In genomic region chr1:234539666-234540403, GRCh38 we compare ENCODE assay signal across 21 cellular contexts.
DNase-seq lines count a peak whose midpoint lies in the region; ATAC-seq and TF ChIP-seq lines count a peak whose summit lies in the region.
"Had no signal": no experiment of that assay in that cellular context is flagged by ENCODE, and none has a peak within 500 bp of the region (broad histone marks: within the 10 kb centered on the region; RNA-seq: fewer than 3 reads in every experiment).

No MANE protein-coding gene starts in this region.

- intact Hi-C loops in MCF 10A (cut with micrococcal nuclease): loop anchor here (10.0 kb wide), 1 partner anchor 1355 kb away; no protein-coding TSS in a partner anchor

- BruUV-seq in MCF 10A (replicated peaks; lab: Mats Ljungman, UMichigan): no TSS peak

- H3K27ac ChIP-seq in suprapubic skin (peak overlapping the region; percentile 97), tibial nerve (peak overlapping the region in 2 of 4 donors; percentile 98 to 99)
- H3K27ac ChIP-seq: KMS-11, neutrophil, SK-N-MC had no signal

- H3K27ac Mint-ChIP-seq in MCF 10A (ENCODE audit: low read depth, unreplicated experiment): no peak overlapping the region
- H3K27ac Mint-ChIP-seq: activated CD4-positive, alpha-beta memory T cell treated with anti-CD3 and anti-CD28 coated beads for 36 hours; CD8-positive, alpha-beta T cell had no signal

- TF ChIP-seq POLR2A in suprapubic skin (IDR thresholded peaks at IDR 0.05): no peak
- no peak for TF ChIP-seq POLR2A in tibial nerve (IDR thresholded peaks at IDR 0.05)

- WGBS in suprapubic skin: 61% methylated on average over 9 of the region's 9 CpGs
- WGBS in tibial nerve, 2 donors: 83 to 89% methylated on average over 9 of the region's 9 CpGs

- H3K27me3 ChIP-seq in suprapubic skin: no peaks in the 10 kb centered on the region
- no peaks in the 10 kb centered on the region for H3K27me3 ChIP-seq in tibial nerve
- H3K27me3 ChIP-seq: neutrophil had no signal

- H3K4me1 ChIP-seq in suprapubic skin (peaks cover 95% of the 10 kb centered on the region), tibial nerve (peaks cover 13 to 71% (median 46%) of the 10 kb centered on the region in 4 donors)

- H3K9me3 Mint-ChIP-seq in MCF 10A (ENCODE audit: unreplicated experiment): no peaks in the 10 kb centered on the region
- H3K9me3 Mint-ChIP-seq: activated CD4-positive, alpha-beta memory T cell treated with anti-CD3 and anti-CD28 coated beads for 36 hours; CD8-positive, alpha-beta T cell had no signal

- no peak for TF ChIP-seq EP300 in suprapubic skin (IDR thresholded peaks at IDR 0.05)
- TF ChIP-seq EP300 in tibial nerve (IDR thresholded peaks at IDR 0.05): no peak

- H3K9me3 ChIP-seq in suprapubic skin (no peaks in the 10 kb centered on the region), tibial nerve (no peaks in the 10 kb centered on the region)
- H3K9me3 ChIP-seq: neutrophil had no signal

- H3K36me3 Mint-ChIP-seq in MCF 10A (ENCODE audit: insufficient read depth, unreplicated experiment): no peaks in the 10 kb centered on the region
- H3K36me3 Mint-ChIP-seq: activated CD4-positive, alpha-beta memory T cell treated with anti-CD3 and anti-CD28 coated beads for 36 hours; CD8-positive, alpha-beta T cell had no signal

- POLR2A ChIA-PET in MCF 10A (lab: Yijun Ruan, JAX): interaction anchor here (1.3 to 19.7 kb wide), 9 partner anchors 9 to 71 kb away, joined by 3 to 467 read pairs (median 11); partner anchors contain the start of gene IRF2BP2

- H3K27me3 Mint-ChIP-seq in MCF 10A (ENCODE audit: insufficient read depth, unreplicated experiment): no peaks in the 10 kb centered on the region
- H3K27me3 Mint-ChIP-seq: activated CD4-positive, alpha-beta memory T cell treated with anti-CD3 and anti-CD28 coated beads for 36 hours had no signal

- H3K4me3 ChIP-seq in suprapubic skin: no peak overlapping the region
- no peak overlapping the region for H3K4me3 ChIP-seq in tibial nerve
- H3K4me3 ChIP-seq: lung, SK-N-MC, smooth muscle cell had no signal

- peak; percentile 10 for DNase-seq in activated effector memory CD4-positive, alpha-beta T cell treated with anti-CD3 and anti-CD28 coated beads, Interleukin-2, amount 50 U/mL, for 16 hours
- DNase-seq in activated effector memory CD4-positive, alpha-beta T cell treated with Interleukin-2 at 50 U/mL for 16 hours: no peak
- peak; percentile 56 for DNase-seq in MCF 10A (ENCODE audit: unreplicated experiment)
- DNase-seq in medulla oblongata (ENCODE audit: extremely low spot score): peak; percentile 9
- no peak for DNase-seq in suprapubic skin (ENCODE audit: low spot score in 2 of 2)
- no peak for DNase-seq in NCI-H2107 (lab: John Stamatoyannopoulos, UW)
- DNase-seq in tibial nerve (ENCODE audit: low spot score in 2 of 2): no peak
- DNase-seq: activated CD4-positive, alpha-beta memory T cell treated with anti-CD3 and anti-CD28 coated beads for 36 hours; activated T-cell treated with anti-CD3 and anti-CD28 coated beads, Interleukin-2, amount 50 U/mL, for 48 hours; amniotic stem cell; CD8-positive, alpha-beta T cell; cortex of kidney; erythroblast; NCI-H226; stimulated activated naive CD4-positive, alpha-beta T cell treated with Interleukin-2 at 50 U/mL for 16 hours had no signal

- no peak for ATAC-seq in GM21528 (IDR thresholded peaks at IDR 0.05; ENCODE audit: low FRiP score, unreplicated experiment)
- ATAC-seq: CD8-positive, alpha-beta T cell had no signal

- TF ChIP-seq CTCF in MCF 10A (IDR thresholded peaks at IDR 0.05; ENCODE audit: unreplicated experiment): no peak
- no peak for TF ChIP-seq CTCF in suprapubic skin (IDR thresholded peaks at IDR 0.05)
- TF ChIP-seq CTCF in tibial nerve (IDR thresholded peaks at IDR 0.05): no peak

- H3K36me3 ChIP-seq in suprapubic skin (no peaks in the 10 kb centered on the region), tibial nerve (no peaks in the 10 kb centered on the region)
- H3K36me3 ChIP-seq: neutrophil had no signal

- no peak overlapping the region for H3K4me3 Mint-ChIP-seq in MCF 10A (ENCODE audit: unreplicated experiment)
- H3K4me3 Mint-ChIP-seq: activated CD4-positive, alpha-beta memory T cell treated with anti-CD3 and anti-CD28 coated beads for 36 hours; CD8-positive, alpha-beta T cell had no signal

- CTCF ChIA-PET in MCF 10A (lab: Yijun Ruan, JAX): interaction anchor here (0.6 to 2.0 kb wide), 6 partner anchors 20 to 544 kb away, joined by 3 to 5 read pairs (median 4); no protein-coding TSS in a partner anchor

- peaks cover 34% of the 10 kb centered on the region for H3K4me1 Mint-ChIP-seq in MCF 10A (ENCODE audit: insufficient read depth, unreplicated experiment)

Comparison
In these comparisons a context has a peak if more than half of its experiments do, and no peak if none do; other contexts are left out.
1. DNase-seq: peak in activated effector memory CD4-positive, alpha-beta T cell treated with anti-CD3 and anti-CD28 coated beads, Interleukin-2, amount 50 U/mL, for 16 hours (single experiment), MCF 10A (single experiment) and medulla oblongata (single experiment); none in activated effector memory CD4-positive, alpha-beta T cell treated with Interleukin-2 at 50 U/mL for 16 hours (single experiment), suprapubic skin (0 of 2), NCI-H2107 (single experiment) and tibial nerve (0 of 2).